14 cellular contexts compared by ENCODE assay signal in genomic region chr11:80441821-80442220, GRCh38.
"Had no signal": no experiment of that assay in that cellular context is flagged by ENCODE, and none has a peak within 500 bp of the region (broad histone marks: within the 10 kb centered on the region; RNA-seq: fewer than 3 reads in every experiment).

No MANE protein-coding gene starts in this region.

- H3K36me3 Mint-ChIP-seq: activated naive CD4-positive, alpha-beta T cell treated with anti-CD3 and anti-CD28 coated beads, Interleukin-2, amount 10 ng/mL, durations not matched to agents 7 days and 5 days; memory B cell; natural killer cell treated with Interleukin-12 subunit alpha and Interleukin-12 subunit beta and Interleukin-15 and Interleukin-18, amount 100 ng/mL, for 72 hours; stimulated activated memory B cell treated with anti-CD40 and anti-IgM and Interleukin-4, amounts not matched to agents 10 μg/mL and 1 μg/mL and 100 μg/mL, for 72 hours had no signal

- H3K4me3 Mint-ChIP-seq: activated naive CD4-positive, alpha-beta T cell treated with anti-CD3 and anti-CD28 coated beads, Interleukin-2, amount 10 ng/mL, durations not matched to agents 7 days and 5 days; activated T-helper 17 cell treated with anti-CD3 and anti-CD28 coated beads, Interleukin-2, amount 50 U/mL, for 72 hours; memory B cell; natural killer cell treated with Interleukin-12 subunit alpha and Interleukin-12 subunit beta and Interleukin-15 and Interleukin-18, amount 100 ng/mL, for 72 hours; stimulated activated memory B cell treated with anti-CD40 and anti-IgM and Interleukin-4, amounts not matched to agents 10 μg/mL and 1 μg/mL and 100 μg/mL, for 72 hours had no signal

- H3K4me1 ChIP-seq: psoas muscle, right lobe of liver, tibial nerve had no signal

- H3K9me3 ChIP-seq: psoas muscle, right lobe of liver, tibial nerve had no signal

- DNase-seq: activated CD4-positive, alpha-beta T cell treated with anti-CD3 and anti-CD28 coated beads, Interleukin-2, amount 50 U/mL, for 1 hour; activated CD4-positive, CD25-positive, alpha-beta regulatory T cell; activated naive CD4-positive, alpha-beta T cell treated with anti-CD3 and anti-CD28 coated beads, Interleukin-2, amount 10 ng/mL, durations not matched to agents 7 days and 5 days; activated T-cell treated with anti-CD3 and anti-CD28 coated beads for 4 hours; amniotic stem cell; glutamatergic neuron; psoas muscle; right lobe of liver had no signal

- ATAC-seq: activated T-helper 17 cell treated with anti-CD3 and anti-CD28 coated beads, Interleukin-2, amount 50 U/mL, for 72 hours; left lobe of liver; natural killer cell treated with Interleukin-12 subunit alpha and Interleukin-12 subunit beta and Interleukin-15 and Interleukin-18, amount 100 ng/mL, for 72 hours; psoas muscle; right lobe of liver; stimulated activated memory B cell treated with anti-CD40 and anti-IgM and Interleukin-4, amounts not matched to agents 10 μg/mL and 1 μg/mL and 100 μg/mL, for 72 hours had no signal

- H3K4me1 Mint-ChIP-seq: activated naive CD4-positive, alpha-beta T cell treated with anti-CD3 and anti-CD28 coated beads, Interleukin-2, amount 10 ng/mL, durations not matched to agents 7 days and 5 days; activated T-helper 17 cell treated with anti-CD3 and anti-CD28 coated beads, Interleukin-2, amount 50 U/mL, for 72 hours; memory B cell; stimulated activated memory B cell treated with anti-CD40 and anti-IgM and Interleukin-4, amounts not matched to agents 10 μg/mL and 1 μg/mL and 100 μg/mL, for 72 hours had no signal

- H3K27ac ChIP-seq: psoas muscle, right lobe of liver, tibial nerve had no signal

- H3K4me3 ChIP-seq: psoas muscle, right lobe of liver, tibial nerve had no signal

- H3K27ac Mint-ChIP-seq: activated naive CD4-positive, alpha-beta T cell treated with anti-CD3 and anti-CD28 coated beads, Interleukin-2, amount 10 ng/mL, durations not matched to agents 7 days and 5 days; activated T-helper 17 cell treated with anti-CD3 and anti-CD28 coated beads, Interleukin-2, amount 50 U/mL, for 72 hours; memory B cell; natural killer cell treated with Interleukin-12 subunit alpha and Interleukin-12 subunit beta and Interleukin-15 and Interleukin-18, amount 100 ng/mL, for 72 hours; stimulated activated memory B cell treated with anti-CD40 and anti-IgM and Interleukin-4, amounts not matched to agents 10 μg/mL and 1 μg/mL and 100 μg/mL, for 72 hours had no signal

- H3K36me3 ChIP-seq: right lobe of liver, tibial nerve had no signal

- H3K27me3 ChIP-seq: right lobe of liver, tibial nerve had no signal

- H3K27me3 Mint-ChIP-seq: activated naive CD4-positive, alpha-beta T cell treated with anti-CD3 and anti-CD28 coated beads, Interleukin-2, amount 10 ng/mL, durations not matched to agents 7 days and 5 days; activated T-helper 17 cell treated with anti-CD3 and anti-CD28 coated beads, Interleukin-2, amount 50 U/mL, for 72 hours; memory B cell; natural killer cell treated with Interleukin-12 subunit alpha and Interleukin-12 subunit beta and Interleukin-15 and Interleukin-18, amount 100 ng/mL, for 72 hours; stimulated activated memory B cell treated with anti-CD40 and anti-IgM and Interleukin-4, amounts not matched to agents 10 μg/mL and 1 μg/mL and 100 μg/mL, for 72 hours had no signal
